Comparison of ENCODE assay signal across 30 cellular contexts in genomic region chr4:125111352-125111751, GRCh38.
"Had no signal": no experiment of that assay in that cellular context is flagged by ENCODE, and none has a peak within 500 bp of the region (broad histone marks: within the 10 kb centered on the region; RNA-seq: fewer than 3 reads in every experiment).

No MANE protein-coding gene starts in this region.

- H3K9me3 ChIP-seq: ascending aorta, SJCRH30 had no signal

- DNase-seq: activated CD4-positive, alpha-beta T cell treated with anti-CD3 and anti-CD28 coated beads, Interleukin-2, amount 10 ng/mL, durations not matched to agents 24 days and 14 days; activated CD4-positive, alpha-beta T cell treated with anti-CD3 and anti-CD28 coated beads, Interleukin-2, amount 50 U/mL, for 4 hours; activated CD8-positive, alpha-beta T cell treated with anti-CD3 and anti-CD28 coated beads for 36 hours; activated effector memory CD4-positive, alpha-beta T cell treated with anti-CD3 and anti-CD28 coated beads, Interleukin-2, amount 50 U/mL, for 16 hours; activated naive CD4-positive, alpha-beta T cell; activated naive CD8-positive, alpha-beta T cell treated with anti-CD3 and anti-CD28 coated beads, Interleukin-2, amount 10 ng/mL, durations not matched to agents 7 days and 5 days; activated T-cell treated with anti-CD3 and anti-CD28 coated beads, Interleukin-2, amount 50 U/mL, for 1 hour; activated T-cell treated with anti-CD3 and anti-CD28 coated beads, Interleukin-2, amount 50 U/mL, for 72 hours; amygdala; Kasumi-1; KBM-7; MM.1S; MV-4-11; NCI-H1092; NCI-H1436 treated with DMSO at 0.1 percent for 48 hours; NCI-H1694 treated with DMSO at 0.1 percent for 48 hours; NCI-H2029; NCI-H345; NCI-H524 treated with DMSO at 0.1 percent for 48 hours; NK-92 treated with Interleukin-12 subunit alpha and Interleukin-12 subunit beta, amount 100 ng/mL, for 24 hours; SHP77; SJCRH30; T1000; WERI-Rb-1 had no signal

- ATAC-seq: activated CD8-positive, alpha-beta T cell treated with anti-CD3 and anti-CD28 coated beads for 36 hours; activated T-cell treated with anti-CD3 and anti-CD28 coated beads, Interleukin-2, amount 50 U/mL, for 72 hours; activated T-helper 17 cell treated with anti-CD3 and anti-CD28 coated beads, Interleukin-2, amount 50 U/mL, for 72 hours had no signal

- H3K4me3 ChIP-seq: ascending aorta, cardiac muscle cell, SJCRH30, SK-N-MC had no signal

- H3K27me3 Mint-ChIP-seq: activated CD4-positive, alpha-beta T cell treated with anti-CD3 and anti-CD28 coated beads, Interleukin-2, amount 10 ng/mL, durations not matched to agents 24 days and 14 days; activated CD8-positive, alpha-beta T cell treated with anti-CD3 and anti-CD28 coated beads for 36 hours; activated naive CD4-positive, alpha-beta T cell treated with anti-CD3 and anti-CD28 coated beads, Interleukin-2, amount 50 U/mL, for 24 hours; activated naive CD8-positive, alpha-beta T cell treated with anti-CD3 and anti-CD28 coated beads, Interleukin-2, amount 10 ng/mL, durations not matched to agents 7 days and 5 days; activated T-helper 17 cell treated with anti-CD3 and anti-CD28 coated beads, Interleukin-2, amount 50 U/mL, for 72 hours; central memory CD8-positive, alpha-beta T cell had no signal

- H3K36me3 ChIP-seq: ascending aorta, cardiac muscle cell, SJCRH30, WERI-Rb-1 had no signal

- H3K4me1 ChIP-seq: ascending aorta, SJCRH30 had no signal

- H3K27me3 ChIP-seq: ascending aorta, cardiac muscle cell, SJCRH30 had no signal

- H3K9me3 Mint-ChIP-seq: activated CD4-positive, alpha-beta T cell treated with anti-CD3 and anti-CD28 coated beads, Interleukin-2, amount 10 ng/mL, durations not matched to agents 24 days and 14 days; activated CD8-positive, alpha-beta T cell treated with anti-CD3 and anti-CD28 coated beads for 36 hours had no signal

- H3K36me3 Mint-ChIP-seq: activated naive CD4-positive, alpha-beta T cell treated with anti-CD3 and anti-CD28 coated beads, Interleukin-2, amount 50 U/mL, for 24 hours; activated naive CD8-positive, alpha-beta T cell treated with anti-CD3 and anti-CD28 coated beads, Interleukin-2, amount 10 ng/mL, durations not matched to agents 7 days and 5 days had no signal

- H3K27ac ChIP-seq: ascending aorta, cardiac muscle cell, SJCRH30, SK-N-MC, WERI-Rb-1 had no signal

- H3K4me1 Mint-ChIP-seq: activated CD4-positive, alpha-beta T cell treated with anti-CD3 and anti-CD28 coated beads, Interleukin-2, amount 10 ng/mL, durations not matched to agents 24 days and 14 days; activated naive CD4-positive, alpha-beta T cell treated with anti-CD3 and anti-CD28 coated beads, Interleukin-2, amount 50 U/mL, for 24 hours; activated naive CD8-positive, alpha-beta T cell treated with anti-CD3 and anti-CD28 coated beads, Interleukin-2, amount 10 ng/mL, durations not matched to agents 7 days and 5 days; activated T-helper 17 cell treated with anti-CD3 and anti-CD28 coated beads, Interleukin-2, amount 50 U/mL, for 72 hours; central memory CD8-positive, alpha-beta T cell had no signal

- H3K27ac Mint-ChIP-seq: activated CD4-positive, alpha-beta T cell treated with anti-CD3 and anti-CD28 coated beads, Interleukin-2, amount 10 ng/mL, durations not matched to agents 24 days and 14 days; activated CD8-positive, alpha-beta T cell treated with anti-CD3 and anti-CD28 coated beads for 36 hours; activated naive CD4-positive, alpha-beta T cell treated with anti-CD3 and anti-CD28 coated beads, Interleukin-2, amount 50 U/mL, for 24 hours; activated naive CD8-positive, alpha-beta T cell treated with anti-CD3 and anti-CD28 coated beads, Interleukin-2, amount 10 ng/mL, durations not matched to agents 7 days and 5 days; activated T-cell treated with anti-CD3 and anti-CD28 coated beads, Interleukin-2, amount 50 U/mL, for 72 hours; activated T-helper 17 cell treated with anti-CD3 and anti-CD28 coated beads, Interleukin-2, amount 50 U/mL, for 72 hours had no signal

- H3K4me3 Mint-ChIP-seq: activated CD4-positive, alpha-beta T cell treated with anti-CD3 and anti-CD28 coated beads, Interleukin-2, amount 10 ng/mL, durations not matched to agents 24 days and 14 days; activated CD8-positive, alpha-beta T cell treated with anti-CD3 and anti-CD28 coated beads for 36 hours; activated naive CD4-positive, alpha-beta T cell treated with anti-CD3 and anti-CD28 coated beads, Interleukin-2, amount 50 U/mL, for 24 hours; activated naive CD8-positive, alpha-beta T cell treated with anti-CD3 and anti-CD28 coated beads, Interleukin-2, amount 10 ng/mL, durations not matched to agents 7 days and 5 days; activated T-cell treated with anti-CD3 and anti-CD28 coated beads, Interleukin-2, amount 50 U/mL, for 72 hours; activated T-helper 17 cell treated with anti-CD3 and anti-CD28 coated beads, Interleukin-2, amount 50 U/mL, for 72 hours; central memory CD8-positive, alpha-beta T cell had no signal
